ENCODE assay signal across 16 cellular contexts in genomic region chr19:36750066-36750691, GRCh38.
"Had no signal": no experiment of that assay in that cellular context is flagged by ENCODE, and none has a peak within 500 bp of the region (broad histone marks: within the 10 kb centered on the region; RNA-seq: fewer than 3 reads in every experiment).

No MANE protein-coding gene starts in this region.

- H3K4me3 ChIP-seq: dorsolateral prefrontal cortex, mucosa of descending colon, skin epidermis had no signal

- H3K4me1 Mint-ChIP-seq: activated B cell treated with CpG ODN at 0.5 μM for 24 hours; activated CD4-positive, alpha-beta T cell treated with anti-CD3 and anti-CD28 coated beads, Interleukin-2, amount 10 ng/mL, durations not matched to agents 24 days and 14 days; activated T-helper 17 cell treated with anti-CD3 and anti-CD28 coated beads, Interleukin-2, amount 50 U/mL, for 72 hours; brain; nephron; stimulated activated effector memory CD8-positive, alpha-beta T cell treated with anti-CD3 and anti-CD28 coated beads, Interleukin-12 subunit alpha, Interleukin-12 subunit beta, amount 100 ng/mL, for 72 hours; T-helper 17 cell had no signal

- H3K4me1 ChIP-seq: esophagus squamous epithelium had no signal

- H3K4me3 Mint-ChIP-seq: activated B cell treated with CpG ODN at 0.5 μM for 24 hours; activated CD4-positive, alpha-beta T cell treated with anti-CD3 and anti-CD28 coated beads, Interleukin-2, amount 10 ng/mL, durations not matched to agents 24 days and 14 days; activated T-helper 17 cell treated with anti-CD3 and anti-CD28 coated beads, Interleukin-2, amount 50 U/mL, for 72 hours; brain; nephron; stimulated activated effector memory CD8-positive, alpha-beta T cell treated with anti-CD3 and anti-CD28 coated beads, Interleukin-12 subunit alpha, Interleukin-12 subunit beta, amount 100 ng/mL, for 72 hours; T-helper 17 cell had no signal

- DNase-seq: activated B cell treated with CpG ODN at 0.5 μM for 24 hours; activated CD4-positive, alpha-beta T cell treated with anti-CD3 and anti-CD28 coated beads, Interleukin-2, amount 10 ng/mL, durations not matched to agents 24 days and 14 days; activated naive CD4-positive, alpha-beta T cell treated with anti-CD3 and anti-CD28 coated beads, Interleukin-2, amount 50 U/mL, for 16 hours; activated T-cell treated with anti-CD3 and anti-CD28 coated beads for 4 hours; dorsolateral prefrontal cortex; esophagus squamous epithelium; foreskin fibroblast; glutamatergic neuron; mammary epithelial cell; mucosa of descending colon; T-helper 17 cell had no signal

- H3K27ac ChIP-seq: dorsolateral prefrontal cortex, esophagus squamous epithelium, skin epidermis had no signal

- H3K27me3 Mint-ChIP-seq: activated B cell treated with CpG ODN at 0.5 μM for 24 hours; activated CD4-positive, alpha-beta T cell treated with anti-CD3 and anti-CD28 coated beads, Interleukin-2, amount 10 ng/mL, durations not matched to agents 24 days and 14 days; activated T-helper 17 cell treated with anti-CD3 and anti-CD28 coated beads, Interleukin-2, amount 50 U/mL, for 72 hours; brain; T-helper 17 cell had no signal

- H3K27me3 ChIP-seq: dorsolateral prefrontal cortex, esophagus squamous epithelium had no signal

- H3K27ac Mint-ChIP-seq: activated B cell treated with CpG ODN at 0.5 μM for 24 hours; activated CD4-positive, alpha-beta T cell treated with anti-CD3 and anti-CD28 coated beads, Interleukin-2, amount 10 ng/mL, durations not matched to agents 24 days and 14 days; activated T-helper 17 cell treated with anti-CD3 and anti-CD28 coated beads, Interleukin-2, amount 50 U/mL, for 72 hours; brain; nephron; stimulated activated effector memory CD8-positive, alpha-beta T cell treated with anti-CD3 and anti-CD28 coated beads, Interleukin-12 subunit alpha, Interleukin-12 subunit beta, amount 100 ng/mL, for 72 hours; T-helper 17 cell had no signal
